15 cellular contexts compared by ENCODE assay signal in genomic region chr1:211630236-211631081, GRCh38. TPM values are rescaled to one million over a fixed set of nuclear protein-coding genes. Genes with fewer than 3 reads are reported as not detected.
A peak's percentile ranks its signal among the peaks of the same experiment; 100 is the strongest.
DNase-seq lines count a peak whose midpoint lies in the region; ATAC-seq and TF ChIP-seq lines count a peak whose summit lies in the region.
"Had no signal": no experiment of that assay in that cellular context is flagged by ENCODE, and none has a peak within 500 bp of the region (broad histone marks: within the 10 kb centered on the region; RNA-seq: fewer than 3 reads in every experiment).

No MANE protein-coding gene starts in this region.

- no peaks in the 10 kb centered on the region for H3K36me3 Mint-ChIP-seq in CD8-positive, alpha-beta memory T cell

- no peak overlapping the region for H3K4me3 Mint-ChIP-seq in CD8-positive, alpha-beta memory T cell
- H3K4me3 Mint-ChIP-seq: B cell had no signal

- TF ChIP-seq CTCF in choroid plexus epithelial cell (conservative IDR thresholded peaks at IDR 0.05; ENCODE audit: low read depth, low read length) (peak; percentile 56), uterus (IDR thresholded peaks at IDR 0.05) (no peak)

- no peaks in the 10 kb centered on the region for H3K36me3 ChIP-seq in CD8-positive, alpha-beta memory T cell (ENCODE audit: insufficient read depth, low read length)
- H3K36me3 ChIP-seq in MG63 (no peaks in the 10 kb centered on the region), uterus (no peaks in the 10 kb centered on the region)

- no peak for TF ChIP-seq POLR2A in uterus (IDR thresholded peaks at IDR 0.05)

- no peaks in the 10 kb centered on the region for H3K27me3 ChIP-seq in CD8-positive, alpha-beta memory T cell (ENCODE audit: insufficient read depth, low read length, poor library complexity, severe bottlenecking)
- H3K27me3 ChIP-seq in MG63 = no peaks in the 10 kb centered on the region
- no peaks in the 10 kb centered on the region for H3K27me3 ChIP-seq in uterus

- intact Hi-C loops in uterus (cut with DNase I; ENCODE audit: low total_unique reads) = no loop called here

- H3K27ac ChIP-seq in CD8-positive, alpha-beta memory T cell (ENCODE audit: low read depth, low read length) = peak overlapping the region; percentile 65
- H3K27ac ChIP-seq in uterus = no peak overlapping the region

- H3K4me1 Mint-ChIP-seq in CD8-positive, alpha-beta memory T cell = no peaks in the 10 kb centered on the region
- H3K4me1 Mint-ChIP-seq: B cell had no signal

- no peak for DNase-seq in CD8-positive, alpha-beta memory T cell
- DNase-seq in NCI-H2227 (lab: John Stamatoyannopoulos, UW; ENCODE audit: unreplicated experiment) (peak; percentile 83), choroid plexus epithelial cell (ENCODE audit: low read depth) (peak; percentile 67), islet precursor cell (peak; percentile 80), MG63 (no peak), uterus (no peak), CD1c-positive myeloid dendritic cell (ENCODE audit: extremely low spot score) (no peak)
- DNase-seq: activated CD4-positive, alpha-beta T cell treated with anti-CD3 and anti-CD28 coated beads, Interleukin-2, amount 50 U/mL, for 48 hours; activated naive CD4-positive, alpha-beta T cell; NCI-H774; nucleus accumbens; T-helper 1 cell had no signal

- no peak for ATAC-seq in HG03442 (IDR thresholded peaks at IDR 0.05; ENCODE audit: unreplicated experiment)
- ATAC-seq: left lobe of liver had no signal

- peaks cover 0 to 4% of the 10 kb centered on the region in 2 donors for H3K27me3 Mint-ChIP-seq in CD8-positive, alpha-beta memory T cell

- H3K9me3 Mint-ChIP-seq in CD8-positive, alpha-beta memory T cell = no peaks in the 10 kb centered on the region

- no peaks in the 10 kb centered on the region for H3K4me1 ChIP-seq in CD8-positive, alpha-beta memory T cell (ENCODE audit: insufficient read depth, low read length)
- H3K4me1 ChIP-seq in uterus = no peaks in the 10 kb centered on the region

- POLR2A ChIA-PET in CD8-positive, alpha-beta memory T cell (lab: Charles Lee) = no interaction called here

- no peaks in the 10 kb centered on the region for H3K9me3 ChIP-seq in CD8-positive, alpha-beta memory T cell (ENCODE audit: low read length)
- H3K9me3 ChIP-seq in MG63 (no peaks in the 10 kb centered on the region), uterus (no peaks in the 10 kb centered on the region)

- no peak overlapping the region for H3K27ac Mint-ChIP-seq in CD8-positive, alpha-beta memory T cell
- H3K27ac Mint-ChIP-seq: B cell had no signal

- no peak overlapping the region for H3K4me3 ChIP-seq in CD8-positive, alpha-beta memory T cell (ENCODE audit: low read length)
- H3K4me3 ChIP-seq in choroid plexus epithelial cell (ENCODE audit: low read depth, low read length) = no peak overlapping the region
- no peak overlapping the region for H3K4me3 ChIP-seq in MG63
- H3K4me3 ChIP-seq in uterus = no peak overlapping the region

- CTCF ChIA-PET in CD8-positive, alpha-beta memory T cell (lab: Charles Lee) = interaction anchor here (1.2 kb wide), 1 partner anchor 115 kb away, joined by 3 read pairs; no protein-coding TSS in a partner anchor

RNA-seq across cellular contexts. Expression of gene NEK2, which starts 45.0 kb away (rescaled TPM):
- total RNA-seq in CD8-positive, alpha-beta memory T cell = 10 to 100 TPM; 14.1 to 14.8 TPM
- 0.51 TPM for polyA plus RNA-seq in CD8-positive, alpha-beta memory T cell
- 42.1 and 56.8 TPM in 2 replicates for total RNA-seq in MG63 (2014; rRNA removed; shearing (Covaris generic); ENCODE audit: low replicate concordance)
- total RNA-seq in uterus = 10 to 100 TPM in 1 of 4 donors, not detected in 3; 17.7 TPM
- total RNA-seq: B cell had no signal

RNA-seq across cellular contexts. Expression of gene SLC30A1, which starts 51.5 kb away (rescaled TPM):
- total RNA-seq in CD8-positive, alpha-beta memory T cell = 10 to 100 TPM; 16.5 to 17.1 TPM
- 3.4 TPM for polyA plus RNA-seq in CD8-positive, alpha-beta memory T cell
- 45.2 and 54.0 TPM in 2 replicates for total RNA-seq in MG63 (2014; rRNA removed; shearing (Covaris generic); ENCODE audit: low replicate concordance)
- total RNA-seq in uterus = 10 to 100 TPM; 12.8 to 44.7 (median 19.1) TPM

Comparison
In these comparisons a context has a peak if more than half of its experiments do, and no peak if none do; other contexts are left out.
1. DNase-seq: peak in NCI-H2227 (single experiment), choroid plexus epithelial cell (single experiment) and islet precursor cell (single experiment); none in CD8-positive, alpha-beta memory T cell (0 of 5), MG63 (single experiment), uterus (0 of 2) and CD1c-positive myeloid dendritic cell (single experiment).